ENCODE assay signal across 8 cellular contexts in genomic region chr9:109012009-109012875, GRCh38. TPM values are rescaled to one million over a fixed set of nuclear protein-coding genes. Genes with fewer than 3 reads are reported as not detected.
DNase-seq lines count a peak whose midpoint lies in the region; ATAC-seq and TF ChIP-seq lines count a peak whose summit lies in the region.

No MANE protein-coding gene starts in this region.

- intact Hi-C loops in breast epithelium (cut with DNase I; ENCODE audit: low total_unique reads): no loop called here

- TF ChIP-seq CTCF in GM23338 (conservative IDR thresholded peaks at IDR 0.05; ENCODE audit: low read depth in 2 of 2): no peak
- 0 out of 2 replicates have a peak, but pooled peaks have one; percentile 3 for TF ChIP-seq CTCF in LNCaP clone FGC (IDR thresholded peaks at IDR 0.05; ENCODE audit: control insufficient read depth, extremely low read depth, insufficient read depth)
- TF ChIP-seq CTCF in breast epithelium (IDR thresholded peaks at IDR 0.05): no peak

- H3K4me3 Mint-ChIP-seq in GM23338: peak overlapping the region; percentile 91

- no peak for TF ChIP-seq POLR2A in breast epithelium (IDR thresholded peaks at IDR 0.05)

- peaks cover 2% of the 10 kb centered on the region; the same call in 1 of the 3 replicates for H3K36me3 Mint-ChIP-seq in GM23338 (ENCODE audit: low read depth)

- ATAC-seq in GM23338: peak; percentile 58

- no peaks in the 10 kb centered on the region for H3K9me3 Mint-ChIP-seq in GM23338

- H3K27ac Mint-ChIP-seq in GM23338: peak overlapping the region; percentile 79

- H3K4me2 ChIP-seq in GM23338: peak overlapping the region; percentile 92

- H3K79me2 ChIP-seq in GM23338 (replicated peaks; ENCODE audit: insufficient read depth): peaks cover 47% of the 10 kb centered on the region

- peaks cover 24% of the 10 kb centered on the region for H4K20me1 ChIP-seq in GM23338 (replicated peaks; ENCODE audit: insufficient read depth)

- peaks cover 28% of the 10 kb centered on the region for H3K4me1 Mint-ChIP-seq in GM23338

- no peak overlapping the region for H3K27ac ChIP-seq in GM23338 (ENCODE audit: low read depth)
- peak overlapping the region; percentile 93 to 96 for H3K27ac ChIP-seq in breast epithelium
- peak overlapping the region; percentile 34 to 97 (median 85) for H3K27ac ChIP-seq in skin epidermis

- peak; percentile 98 for DNase-seq in EL
- DNase-seq in GM23338 (ENCODE audit: low spot score): peak; percentile 76
- DNase-seq in LNCaP clone FGC (ENCODE audit: low read depth): no peak
- peak; percentile 78 for DNase-seq in T1000 (lab: John Stamatoyannopoulos, UW)
- DNase-seq in breast epithelium (ENCODE audit: low spot score in 2 of 2): peak; percentile 58 to 75
- peak; percentile 35 for DNase-seq in iPS-NIHi7 (ENCODE audit: extremely low spot score)
- DNase-seq in NCI-H2081 treated with DMSO at 0.1 percent for 48 hours (lab: John Stamatoyannopoulos, UW): no peak

- H3K4me1 ChIP-seq in GM23338 (ENCODE audit: insufficient read depth) (peaks cover 23% of the 10 kb centered on the region), breast epithelium (peaks cover 0 to 4% of the 10 kb centered on the region in 2 donors)

- H3K9me3 ChIP-seq in breast epithelium: no peaks in the 10 kb centered on the region

- peaks cover 13% of the 10 kb centered on the region for H3K27me3 Mint-ChIP-seq in GM23338 (ENCODE audit: insufficient read depth, low read depth, poor library complexity)

- no peaks in the 10 kb centered on the region for H3K9me2 ChIP-seq in GM23338 (ENCODE audit: insufficient read depth)

- peak overlapping the region; percentile 68 for H3K4me3 ChIP-seq in GM23338
- peak overlapping the region; percentile 74 for H3K4me3 ChIP-seq in LNCaP clone FGC (ENCODE audit: low read depth, low read length)
- H3K4me3 ChIP-seq in breast epithelium: peak overlapping the region; percentile 86 to 97 (median 88)
- peak overlapping the region; percentile 52 to 87 (median 76) for H3K4me3 ChIP-seq in skin epidermis

- peaks cover 13% of the 10 kb centered on the region for H3K27me3 ChIP-seq in GM23338 (ENCODE audit: insufficient read depth)
- no peaks in the 10 kb centered on the region for H3K27me3 ChIP-seq in breast epithelium

- no peaks in the 10 kb centered on the region for H3K36me3 ChIP-seq in GM23338 (ENCODE audit: insufficient read depth)
- H3K36me3 ChIP-seq in breast epithelium: no peaks in the 10 kb centered on the region

- H3F3A ChIP-seq in GM23338 (replicated peaks; ENCODE audit: low read depth): peaks cover 6% of the 10 kb centered on the region

- H2AFZ ChIP-seq in GM23338: peak overlapping the region; percentile 3; the same call in 1 of the 2 replicates

TF ChIP-seq in GM23338, 12 proteins besides CTCF, POLR2A, EP300 and RAD21 (continues in another document):
- TF ChIP-seq, protein P1, sequence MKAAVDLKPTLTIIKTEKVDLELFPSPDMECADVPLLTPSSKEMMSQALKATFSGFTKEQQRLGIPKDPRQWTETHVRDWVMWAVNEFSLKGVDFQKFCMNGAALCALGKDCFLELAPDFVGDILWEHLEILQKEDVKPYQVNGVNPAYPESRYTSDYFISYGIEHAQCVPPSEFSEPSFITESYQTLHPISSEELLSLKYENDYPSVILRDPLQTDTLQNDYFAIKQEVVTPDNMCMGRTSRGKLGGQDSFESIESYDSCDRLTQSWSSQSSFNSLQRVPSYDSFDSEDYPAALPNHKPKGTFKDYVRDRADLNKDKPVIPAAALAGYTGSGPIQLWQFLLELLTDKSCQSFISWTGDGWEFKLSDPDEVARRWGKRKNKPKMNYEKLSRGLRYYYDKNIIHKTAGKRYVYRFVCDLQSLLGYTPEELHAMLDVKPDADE (IDR thresholded peaks at IDR 0.05): no peak
- TF ChIP-seq, protein P2, sequence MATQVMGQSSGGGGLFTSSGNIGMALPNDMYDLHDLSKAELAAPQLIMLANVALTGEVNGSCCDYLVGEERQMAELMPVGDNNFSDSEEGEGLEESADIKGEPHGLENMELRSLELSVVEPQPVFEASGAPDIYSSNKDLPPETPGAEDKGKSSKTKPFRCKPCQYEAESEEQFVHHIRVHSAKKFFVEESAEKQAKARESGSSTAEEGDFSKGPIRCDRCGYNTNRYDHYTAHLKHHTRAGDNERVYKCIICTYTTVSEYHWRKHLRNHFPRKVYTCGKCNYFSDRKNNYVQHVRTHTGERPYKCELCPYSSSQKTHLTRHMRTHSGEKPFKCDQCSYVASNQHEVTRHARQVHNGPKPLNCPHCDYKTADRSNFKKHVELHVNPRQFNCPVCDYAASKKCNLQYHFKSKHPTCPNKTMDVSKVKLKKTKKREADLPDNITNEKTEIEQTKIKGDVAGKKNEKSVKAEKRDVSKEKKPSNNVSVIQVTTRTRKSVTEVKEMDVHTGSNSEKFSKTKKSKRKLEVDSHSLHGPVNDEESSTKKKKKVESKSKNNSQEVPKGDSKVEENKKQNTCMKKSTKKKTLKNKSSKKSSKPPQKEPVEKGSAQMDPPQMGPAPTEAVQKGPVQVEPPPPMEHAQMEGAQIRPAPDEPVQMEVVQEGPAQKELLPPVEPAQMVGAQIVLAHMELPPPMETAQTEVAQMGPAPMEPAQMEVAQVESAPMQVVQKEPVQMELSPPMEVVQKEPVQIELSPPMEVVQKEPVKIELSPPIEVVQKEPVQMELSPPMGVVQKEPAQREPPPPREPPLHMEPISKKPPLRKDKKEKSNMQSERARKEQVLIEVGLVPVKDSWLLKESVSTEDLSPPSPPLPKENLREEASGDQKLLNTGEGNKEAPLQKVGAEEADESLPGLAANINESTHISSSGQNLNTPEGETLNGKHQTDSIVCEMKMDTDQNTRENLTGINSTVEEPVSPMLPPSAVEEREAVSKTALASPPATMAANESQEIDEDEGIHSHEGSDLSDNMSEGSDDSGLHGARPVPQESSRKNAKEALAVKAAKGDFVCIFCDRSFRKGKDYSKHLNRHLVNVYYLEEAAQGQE (IDR thresholded peaks at IDR 0.05; ENCODE audit: unreplicated experiment): no peak
- TF ChIP-seq ZNF114 (CRISPR knock-in tag; IDR thresholded peaks at IDR 0.05) (no peak), JUNB (IDR thresholded peaks at IDR 0.05; ENCODE audit: unreplicated experiment) (no peak), EZH2phosphoT487 (IDR thresholded peaks at IDR 0.05; ENCODE audit: unreplicated experiment) (no peak), CREB1 (CRISPR knock-in tag; IDR thresholded peaks at IDR 0.05; ENCODE audit: low read depth) (no peak), STAT1 (IDR thresholded peaks at IDR 0.05; ENCODE audit: unreplicated experiment) (no peak)
- TF ChIP-seq, protein P3, sequence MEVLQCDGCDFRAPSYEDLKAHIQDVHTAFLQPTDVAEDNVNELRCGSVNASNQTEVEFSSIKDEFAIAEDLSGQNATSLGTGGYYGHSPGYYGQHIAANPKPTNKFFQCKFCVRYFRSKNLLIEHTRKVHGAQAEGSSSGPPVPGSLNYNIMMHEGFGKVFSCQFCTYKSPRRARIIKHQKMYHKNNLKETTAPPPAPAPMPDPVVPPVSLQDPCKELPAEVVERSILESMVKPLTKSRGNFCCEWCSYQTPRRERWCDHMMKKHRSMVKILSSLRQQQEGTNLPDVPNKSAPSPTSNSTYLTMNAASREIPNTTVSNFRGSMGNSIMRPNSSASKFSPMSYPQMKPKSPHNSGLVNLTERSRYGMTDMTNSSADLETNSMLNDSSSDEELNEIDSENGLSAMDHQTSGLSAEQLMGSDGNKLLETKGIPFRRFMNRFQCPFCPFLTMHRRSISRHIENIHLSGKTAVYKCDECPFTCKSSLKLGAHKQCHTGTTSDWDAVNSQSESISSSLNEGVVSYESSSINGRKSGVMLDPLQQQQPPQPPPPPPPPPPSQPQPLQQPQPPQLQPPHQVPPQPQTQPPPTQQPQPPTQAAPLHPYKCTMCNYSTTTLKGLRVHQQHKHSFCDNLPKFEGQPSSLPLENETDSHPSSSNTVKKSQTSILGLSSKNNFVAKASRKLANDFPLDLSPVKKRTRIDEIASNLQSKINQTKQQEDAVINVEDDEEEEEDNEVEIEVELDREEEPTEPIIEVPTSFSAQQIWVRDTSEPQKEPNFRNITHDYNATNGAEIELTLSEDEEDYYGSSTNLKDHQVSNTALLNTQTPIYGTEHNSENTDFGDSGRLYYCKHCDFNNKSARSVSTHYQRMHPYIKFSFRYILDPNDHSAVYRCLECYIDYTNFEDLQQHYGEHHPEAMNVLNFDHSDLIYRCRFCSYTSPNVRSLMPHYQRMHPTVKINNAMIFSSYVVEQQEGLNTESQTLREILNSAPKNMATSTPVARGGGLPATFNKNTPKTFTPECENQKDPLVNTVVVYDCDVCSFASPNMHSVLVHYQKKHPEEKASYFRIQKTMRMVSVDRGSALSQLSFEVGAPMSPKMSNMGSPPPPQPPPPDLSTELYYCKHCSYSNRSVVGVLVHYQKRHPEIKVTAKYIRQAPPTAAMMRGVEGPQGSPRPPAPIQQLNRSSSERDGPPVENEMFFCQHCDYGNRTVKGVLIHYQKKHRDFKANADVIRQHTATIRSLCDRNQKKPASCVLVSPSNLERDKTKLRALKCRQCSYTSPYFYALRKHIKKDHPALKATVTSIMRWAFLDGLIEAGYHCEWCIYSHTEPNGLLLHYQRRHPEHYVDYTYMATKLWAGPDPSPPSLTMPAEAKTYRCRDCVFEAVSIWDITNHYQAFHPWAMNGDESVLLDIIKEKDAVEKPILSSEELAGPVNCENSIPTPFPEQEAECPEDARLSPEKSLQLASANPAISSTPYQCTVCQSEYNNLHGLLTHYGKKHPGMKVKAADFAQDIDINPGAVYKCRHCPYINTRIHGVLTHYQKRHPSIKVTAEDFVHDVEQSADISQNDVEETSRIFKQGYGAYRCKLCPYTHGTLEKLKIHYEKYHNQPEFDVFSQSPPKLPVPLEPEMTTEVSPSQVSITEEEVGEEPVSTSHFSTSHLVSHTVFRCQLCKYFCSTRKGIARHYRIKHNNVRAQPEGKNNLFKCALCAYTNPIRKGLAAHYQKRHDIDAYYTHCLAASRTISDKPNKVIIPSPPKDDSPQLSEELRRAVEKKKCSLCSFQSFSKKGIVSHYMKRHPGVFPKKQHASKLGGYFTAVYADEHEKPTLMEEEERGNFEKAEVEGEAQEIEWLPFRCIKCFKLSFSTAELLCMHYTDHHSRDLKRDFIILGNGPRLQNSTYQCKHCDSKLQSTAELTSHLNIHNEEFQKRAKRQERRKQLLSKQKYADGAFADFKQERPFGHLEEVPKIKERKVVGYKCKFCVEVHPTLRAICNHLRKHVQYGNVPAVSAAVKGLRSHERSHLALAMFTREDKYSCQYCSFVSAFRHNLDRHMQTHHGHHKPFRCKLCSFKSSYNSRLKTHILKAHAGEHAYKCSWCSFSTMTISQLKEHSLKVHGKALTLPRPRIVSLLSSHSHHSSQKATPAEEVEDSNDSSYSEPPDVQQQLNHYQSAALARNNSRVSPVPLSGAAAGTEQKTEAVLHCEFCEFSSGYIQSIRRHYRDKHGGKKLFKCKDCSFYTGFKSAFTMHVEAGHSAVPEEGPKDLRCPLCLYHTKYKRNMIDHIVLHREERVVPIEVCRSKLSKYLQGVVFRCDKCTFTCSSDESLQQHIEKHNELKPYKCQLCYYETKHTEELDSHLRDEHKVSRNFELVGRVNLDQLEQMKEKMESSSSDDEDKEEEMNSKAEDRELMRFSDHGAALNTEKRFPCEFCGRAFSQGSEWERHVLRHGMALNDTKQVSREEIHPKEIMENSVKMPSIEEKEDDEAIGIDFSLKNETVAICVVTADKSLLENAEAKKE (CRISPR knock-in tag; IDR thresholded peaks at IDR 0.05): no peak

RNA-seq across cellular contexts. Expression of gene CTNNAL1, which starts 1.1 kb away (rescaled TPM):
- total RNA-seq in GM23338 (2014; rRNA removed; shearing (Covaris generic)): 63.0 and 94.3 TPM in 2 replicates
- polyA plus RNA-seq in GM23338 (2016; fragmentation: Nextera tagmentation; extraction: Ambion mirVana): 206 and 211 TPM in 2 replicates
- 10 to 100 TPM; 25.0 to 29.2 (median 25.6) TPM for total RNA-seq in breast epithelium

Comparison
In these comparisons a context has a peak if more than half of its experiments do, and no peak if none do; other contexts are left out.
1. DNase-seq: peak in EL (single experiment), GM23338 (single experiment), T1000 (single experiment), breast epithelium (2 of 2) and iPS-NIHi7 (single experiment); none in LNCaP clone FGC (single experiment) and NCI-H2081 treated with DMSO at 0.1 percent for 48 hours (single experiment).
2. Peak in every context shown above with its lines, with median percentiles within 50 percentile points of each other: H3K4me3 ChIP-seq.